ENCODE assay signal across 8 cellular contexts in genomic region chr1:226083303-226084101, GRCh38. TPM values are rescaled to one million over a fixed set of nuclear protein-coding genes. Genes with fewer than 3 reads are reported as not detected.
DNase-seq lines count a peak whose midpoint lies in the region; ATAC-seq and TF ChIP-seq lines count a peak whose summit lies in the region.

No MANE protein-coding gene starts in this region.

- peak overlapping the region in 5 of 8 donors; percentile 20 to 91 (median 40) for H3K27ac Mint-ChIP-seq in CD8-positive, alpha-beta memory T cell

- peaks cover 7 to 12% (median 10%) of the 10 kb centered on the region in 3 donors for H3K4me1 Mint-ChIP-seq in CD8-positive, alpha-beta memory T cell

- H3K4me3 Mint-ChIP-seq in CD8-positive, alpha-beta memory T cell: peak overlapping the region; percentile 80 to 95 (median 89)

- ATAC-seq in GM19372 (IDR thresholded peaks at IDR 0.05; ENCODE audit: low read depth, unreplicated experiment) (peak; percentile 87), HG03469 (IDR thresholded peaks at IDR 0.05; ENCODE audit: unreplicated experiment) (peak; percentile 83), mucosa of descending colon (peak; percentile 98)

- peaks cover 0 to 1% (median 0%) of the 10 kb centered on the region in 3 donors for H3K36me3 Mint-ChIP-seq in CD8-positive, alpha-beta memory T cell

- no peaks in the 10 kb centered on the region for H3K9me3 Mint-ChIP-seq in CD8-positive, alpha-beta memory T cell

- H3K36me3 ChIP-seq in CD8-positive, alpha-beta memory T cell (ENCODE audit: insufficient read depth, low read length): no peaks in the 10 kb centered on the region
- no peaks in the 10 kb centered on the region for H3K36me3 ChIP-seq in mucosa of descending colon (ENCODE audit: low read depth)

- TF ChIP-seq CTCF in epithelial cell of esophagus (IDR thresholded peaks at IDR 0.05; ENCODE audit: insufficient read depth, low read depth, low read length, missing control alignments): no peak
- no peak for TF ChIP-seq CTCF in mucosa of descending colon (IDR thresholded peaks at IDR 0.05)

- no peaks in the 10 kb centered on the region for H3K9me3 ChIP-seq in CD8-positive, alpha-beta memory T cell (ENCODE audit: low read length)
- H3K9me3 ChIP-seq in mucosa of descending colon: no peaks in the 10 kb centered on the region

- H3K27ac ChIP-seq in CD8-positive, alpha-beta memory T cell (ENCODE audit: low read depth, low read length): no peak overlapping the region

- intact Hi-C loops in mucosa of descending colon (cut with DNase I, micrococcal nuclease): no loop called here

- no peaks in the 10 kb centered on the region for H3K27me3 Mint-ChIP-seq in CD8-positive, alpha-beta memory T cell

- no peaks in the 10 kb centered on the region for H3K27me3 ChIP-seq in CD8-positive, alpha-beta memory T cell (ENCODE audit: insufficient read depth, low read length, poor library complexity, severe bottlenecking)

- peak overlapping the region; percentile 68 for H3K4me3 ChIP-seq in CD8-positive, alpha-beta memory T cell (ENCODE audit: low read length)
- H3K4me3 ChIP-seq in epithelial cell of esophagus (ENCODE audit: low read length) (peak overlapping the region; percentile 62), mucosa of descending colon (peak overlapping the region; percentile 50)

- POLR2A ChIA-PET in CD8-positive, alpha-beta memory T cell (lab: Charles Lee): interaction anchor here (0.9 to 2.8 kb wide), 8 partner anchors 8 to 87 kb away, joined by 3 to 30 read pairs (median 6); partner anchors contain the start of gene H3-3A

- DNase-seq in CD8-positive, alpha-beta memory T cell: peak; percentile 84 to 93 (median 92)
- peak; percentile 65 for DNase-seq in NK-92 treated with Interleukin-12 subunit alpha and Interleukin-12 subunit beta, amount 100 ng/mL, for 24 hours (lab: John Stamatoyannopoulos, UW)
- peak; percentile 67 for DNase-seq in activated CD8-positive, alpha-beta memory T cell treated with anti-CD3 and anti-CD28 coated beads, Interleukin-2, amount 50 U/mL, for 24 hours (ENCODE audit: extremely low read depth)
- DNase-seq in epithelial cell of esophagus (ENCODE audit: low read depth) (peak; percentile 81), mucosa of descending colon (peak; percentile 93 to 98 (median 96))
- DNase-seq in stimulated activated CD8-positive, alpha-beta memory T cell treated with anti-CD3 and anti-CD28 coated beads, Interleukin-4, amount 100 ng/mL, for 4 hours (ENCODE audit: low read depth in 2 of 2, low spot score in 1 of 2): peak; percentile 84 to 92

- CTCF ChIA-PET in CD8-positive, alpha-beta memory T cell (lab: Charles Lee): interaction anchor here (1.1 to 3.7 kb wide), 8 partner anchors 15 to 42 kb away, joined by 3 to 26 read pairs (median 5); partner anchors contain the start of gene H3-3A

- peaks cover 9% of the 10 kb centered on the region for H3K4me1 ChIP-seq in CD8-positive, alpha-beta memory T cell (ENCODE audit: insufficient read depth, low read length)
- H3K4me1 ChIP-seq in mucosa of descending colon (ENCODE audit: low read depth): peaks cover 13% of the 10 kb centered on the region

RNA-seq across cellular contexts. Expression of gene H3-3A, which starts 21.0 kb away (rescaled TPM):
- 100 to 1,000 TPM; 356 to 372 TPM for total RNA-seq in CD8-positive, alpha-beta memory T cell
- polyA plus RNA-seq in CD8-positive, alpha-beta memory T cell: 803 TPM
- total RNA-seq in mucosa of descending colon: 100 to 1,000 TPM; 466 to 839 (median 627) TPM
